10 cellular contexts compared by ENCODE assay signal in genomic region chr9:125744616-125745387, GRCh38. TPM values are rescaled to one million over a fixed set of nuclear protein-coding genes. Genes with fewer than 3 reads are reported as not detected.
DNase-seq lines count a peak whose midpoint lies in the region; ATAC-seq and TF ChIP-seq lines count a peak whose summit lies in the region.
"Had no signal": no experiment of that assay in that cellular context is flagged by ENCODE, and none has a peak within 500 bp of the region (broad histone marks: within the 10 kb centered on the region; RNA-seq: fewer than 3 reads in every experiment).

No MANE protein-coding gene starts in this region.

- TF ChIP-seq CTCF in DND-41 (IDR thresholded peaks at IDR 0.05; ENCODE audit: borderline replicate concordance, extremely low read depth, low read length, poor library complexity, severe bottlenecking): no peak

- peak overlapping the region; percentile 86; the same call in 1 of the 2 replicates for H3K4me2 ChIP-seq in DND-41 (ENCODE audit: insufficient read depth, low read length)

- H3K9me3 ChIP-seq in DND-41 (ENCODE audit: insufficient read depth, low read length, severe bottlenecking) (no peaks in the 10 kb centered on the region), MG63 (no peaks in the 10 kb centered on the region)
- H3K9me3 ChIP-seq: spleen, suprapubic skin had no signal

- H3K36me3 ChIP-seq in DND-41 (ENCODE audit: insufficient read depth, low read length): no peaks in the 10 kb centered on the region; the same call in none of the 2 replicates
- no peaks in the 10 kb centered on the region for H3K36me3 ChIP-seq in MG63
- H3K36me3 ChIP-seq: spleen, suprapubic skin had no signal

- peaks cover 15% of the 10 kb centered on the region for H3K36me3 Mint-ChIP-seq in dendritic cell treated with granulocyte-macrophage colony-stimulating factor and Interleukin-4, amounts not matched to agents 40 ng/mL and 50 ng/mL, for 4 days (ENCODE audit: low read depth)

- H3K79me2 ChIP-seq in DND-41 (ENCODE audit: insufficient read depth, low read length): peaks cover 19% of the 10 kb centered on the region

- no peak overlapping the region for H3K27ac Mint-ChIP-seq in dendritic cell treated with granulocyte-macrophage colony-stimulating factor and Interleukin-4, amounts not matched to agents 40 ng/mL and 50 ng/mL, for 4 days

- no peak overlapping the region for H3K4me3 ChIP-seq in DND-41 (ENCODE audit: low read depth in 1 of 2, low read length in 2 of 2)
- H3K4me3 ChIP-seq in MG63: no peak overlapping the region

- H3K4me1 Mint-ChIP-seq in dendritic cell treated with granulocyte-macrophage colony-stimulating factor and Interleukin-4, amounts not matched to agents 40 ng/mL and 50 ng/mL, for 4 days (ENCODE audit: low read depth): peaks cover 27% of the 10 kb centered on the region

- no peaks in the 10 kb centered on the region for H3K9me3 Mint-ChIP-seq in dendritic cell treated with granulocyte-macrophage colony-stimulating factor and Interleukin-4, amounts not matched to agents 40 ng/mL and 50 ng/mL, for 4 days

- no peak for ATAC-seq in DND-41 (ENCODE audit: insufficient read depth, low read depth)

- H4K20me1 ChIP-seq in DND-41 (ENCODE audit: insufficient read depth, low read length): peaks cover 7% of the 10 kb centered on the region; the same call in 1 of the 2 replicates

- no peak overlapping the region for H3K27ac ChIP-seq in DND-41 (ENCODE audit: low read length)

- peak overlapping the region; percentile 88 for H3K4me3 Mint-ChIP-seq in dendritic cell treated with granulocyte-macrophage colony-stimulating factor and Interleukin-4, amounts not matched to agents 40 ng/mL and 50 ng/mL, for 4 days

- H3K27me3 ChIP-seq in DND-41 (ENCODE audit: insufficient read depth, low read length, poor library complexity) (no peaks in the 10 kb centered on the region), MG63 (no peaks in the 10 kb centered on the region)
- H3K27me3 ChIP-seq: spleen, suprapubic skin had no signal

- no peak overlapping the region; the same call in 1 of the 2 replicates for H3K9ac ChIP-seq in DND-41 (ENCODE audit: low read depth, low read length)

- peaks cover 32% of the 10 kb centered on the region for H3K4me1 ChIP-seq in DND-41 (ENCODE audit: insufficient read depth, low read length)

- intact Hi-C loops in dendritic cell treated with granulocyte-macrophage colony-stimulating factor and Interleukin-4, amounts not matched to agents 40 ng/mL and 50 ng/mL, for 4 days (cut with micrococcal nuclease): loop anchor here (5.0 kb wide), 1 partner anchor 113 kb away; no protein-coding TSS in a partner anchor

- H3K27me3 Mint-ChIP-seq in dendritic cell treated with granulocyte-macrophage colony-stimulating factor and Interleukin-4, amounts not matched to agents 40 ng/mL and 50 ng/mL, for 4 days: peaks cover 7% of the 10 kb centered on the region

- DNase-seq in DND-41: no peak
- peak; percentile 29 for DNase-seq in MG63
- DNase-seq in pons (ENCODE audit: low spot score): peak; percentile 6
- no peak for DNase-seq in NCI-H345 (lab: John Stamatoyannopoulos, UW)
- DNase-seq in HUDEP-2 (lab: John Stamatoyannopoulos, UW; ENCODE audit: unreplicated experiment in 76 of 76): no peak
- DNase-seq in MV-4-11 (lab: John Stamatoyannopoulos, UW): no peak
- DNase-seq: NCI-H1092 treated with DMSO at 0.1 percent for 48 hours, spleen had no signal

- peak overlapping the region; percentile 67; the same call in 1 of the 2 replicates for H2AFZ ChIP-seq in DND-41 (ENCODE audit: low read depth, low read length)

RNA-seq across cellular contexts. Expression of gene PBX3, which starts 2.4 kb away (rescaled TPM):
- total RNA-seq in MG63 (2014; rRNA removed; shearing (Covaris generic); ENCODE audit: low replicate concordance): 12.4 and 18.7 TPM in 2 replicates

RNA-seq across cellular contexts. Expression of gene MAPKAP1, which starts 37.8 kb away (rescaled TPM):
- 82.7 and 91.7 TPM in 2 replicates for total RNA-seq in MG63 (2014; rRNA removed; shearing (Covaris generic); ENCODE audit: low replicate concordance)

Comparison
In these comparisons a context has a peak if more than half of its experiments do, and no peak if none do; other contexts are left out.
1. DNase-seq: peak in MG63 (single experiment) and pons (single experiment); none in DND-41 (single experiment), NCI-H345 (single experiment), HUDEP-2 (0 of 76) and MV-4-11 (single experiment).